Comparison of ENCODE assay signal across 1 cellular context in genomic region chr16:2470603-2471015, GRCh38.
TF ChIP-seq lines count a peak whose summit lies in the region.

No MANE protein-coding gene starts in this region.

TF ChIP-seq in GM23338, 12 proteins besides CTCF, POLR2A, EP300 and RAD21 (continued from another document):
- TF ChIP-seq ZNF462 (CRISPR knock-in tag; IDR thresholded peaks at IDR 0.05) (no peak), POLR2AphosphoS5 (IDR thresholded peaks at IDR 0.05; ENCODE audit: low read depth) (no peak), CREB1 (CRISPR knock-in tag; IDR thresholded peaks at IDR 0.05; ENCODE audit: low read depth) (no peak), JUNB (IDR thresholded peaks at IDR 0.05; ENCODE audit: unreplicated experiment) (no peak)
